26 cellular contexts compared by ENCODE assay signal in the genomic region with DNA sequence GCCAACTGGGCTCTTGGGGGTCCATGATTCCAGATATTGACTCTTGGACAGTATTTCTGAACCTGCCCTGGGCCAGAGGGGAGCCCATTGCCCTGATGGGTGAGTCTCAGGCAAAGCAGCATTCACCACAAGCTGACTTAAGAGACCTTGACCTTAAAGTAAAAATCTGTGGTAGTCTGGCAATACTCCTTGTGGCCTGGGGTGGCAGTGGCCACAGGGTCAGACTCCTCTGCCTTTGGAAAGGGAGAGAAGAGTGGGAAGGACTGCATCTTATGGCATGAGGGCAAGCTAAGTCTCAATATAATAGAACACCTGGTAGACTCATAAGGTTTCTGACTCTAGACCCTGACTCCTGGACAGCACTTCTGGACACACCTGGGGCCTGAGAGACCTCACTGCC.
"Had no signal": no experiment of that assay in that cellular context is flagged by ENCODE, and none has a peak within 500 bp of the region (broad histone marks: within the 10 kb centered on the region; RNA-seq: fewer than 3 reads in every experiment).

No MANE protein-coding gene starts in this region.

- H3K36me3 Mint-ChIP-seq: activated naive CD8-positive, alpha-beta T cell had no signal

- H3K4me1 ChIP-seq: colonic mucosa had no signal

- H3K27me3 ChIP-seq: colonic mucosa had no signal

- H3K9me3 ChIP-seq: colonic mucosa had no signal

- H3K36me3 ChIP-seq: colonic mucosa had no signal

- H3K27ac Mint-ChIP-seq: activated CD8-positive, alpha-beta T cell treated with anti-CD3 and anti-CD28 coated beads for 36 hours; activated naive CD8-positive, alpha-beta T cell; activated T-helper 17 cell treated with anti-CD3 and anti-CD28 coated beads, Interleukin-2, amount 50 U/mL, for 72 hours; T-helper 17 cell; T-helper 2 cell treated with Interferon-gamma antibody and Interleukin-4, amounts not matched to agents 5 μg/mL and 100 μg/mL, for 36 hours had no signal

- H3K4me1 Mint-ChIP-seq: activated T-helper 17 cell treated with anti-CD3 and anti-CD28 coated beads, Interleukin-2, amount 50 U/mL, for 72 hours; T-helper 17 cell had no signal

- DNase-seq: activated CD4-positive, alpha-beta T cell treated with anti-CD3 and anti-CD28 coated beads for 48 hours; activated CD4-positive, alpha-beta T cell treated with anti-CD3 and anti-CD28 coated beads, Interleukin-2, amount 50 U/mL, for 1 hour; activated CD4-positive, alpha-beta T cell treated with anti-CD3 and anti-CD28 coated beads, Interleukin-2, amount 50 U/mL, for 48 hours; activated CD8-positive, alpha-beta memory T cell treated with anti-CD3 and anti-CD28 coated beads for 24 hours; activated CD8-positive, alpha-beta T cell treated with anti-CD3 and anti-CD28 coated beads for 36 hours; activated effector memory CD4-positive, alpha-beta T cell treated with Interleukin-2 at 50 U/mL for 16 hours; activated gamma-delta T cell treated with Interleukin-2 at 50 U/mL for 16 hours; activated naive CD4-positive, alpha-beta T cell treated with anti-CD3 and anti-CD28 coated beads, Interleukin-2, amount 50 U/mL, for 16 hours; activated naive CD4-positive, alpha-beta T cell treated with Interleukin-2 at 50 U/mL for 16 hours; activated T-cell treated with anti-CD3 and anti-CD28 coated beads, Interleukin-2, amount 50 U/mL, for 4 hours; amniotic stem cell; anterior cingulate cortex; central memory CD4-positive, alpha-beta T cell; cerebellar nuclear complex; colonic mucosa; effector CD8-positive, alpha-beta T cell; foreskin fibroblast; head of caudate nucleus; hippocampal formation; T-helper 17 cell; T1000 had no signal

- H3K27ac ChIP-seq: colonic mucosa had no signal

- FAIRE-seq: astrocyte, frontal cortex had no signal

- H3K4me3 Mint-ChIP-seq: activated CD8-positive, alpha-beta T cell treated with anti-CD3 and anti-CD28 coated beads for 36 hours; activated naive CD8-positive, alpha-beta T cell; activated T-cell treated with anti-CD3 and anti-CD28 coated beads, Interleukin-2, amount 50 U/mL, for 4 hours; activated T-helper 17 cell treated with anti-CD3 and anti-CD28 coated beads, Interleukin-2, amount 50 U/mL, for 72 hours; T-helper 17 cell; T-helper 2 cell treated with Interferon-gamma antibody and Interleukin-4, amounts not matched to agents 5 μg/mL and 100 μg/mL, for 36 hours had no signal

- H3K27me3 Mint-ChIP-seq: activated CD8-positive, alpha-beta T cell treated with anti-CD3 and anti-CD28 coated beads for 36 hours; T-helper 17 cell had no signal

- H3K4me3 ChIP-seq: colonic mucosa had no signal
